ENCODE assay signal across 19 cellular contexts in genomic region chr1:85847356-85847755, GRCh38.
"Had no signal": no experiment of that assay in that cellular context is flagged by ENCODE, and none has a peak within 500 bp of the region (broad histone marks: within the 10 kb centered on the region; RNA-seq: fewer than 3 reads in every experiment).

No MANE protein-coding gene starts in this region.

- H3K4me1 ChIP-seq: gastroesophageal sphincter, left ventricle myocardium inferior, lower lobe of right lung, uterus had no signal

- H3K4me3 ChIP-seq: coronary artery, dorsolateral prefrontal cortex, gastroesophageal sphincter, left ventricle myocardium inferior, lower lobe of right lung, ovary, tibial artery, upper lobe of left lung, uterus had no signal

- H3K9me3 ChIP-seq: gastroesophageal sphincter, left ventricle myocardium inferior, lower lobe of right lung, ovary, tibial artery, upper lobe of left lung, uterus had no signal

- H3K27ac ChIP-seq: coronary artery, dorsolateral prefrontal cortex, gastroesophageal sphincter, left ventricle myocardium inferior, lower lobe of right lung, ovary, tibial artery, upper lobe of left lung, uterus had no signal

- ATAC-seq: gastroesophageal sphincter; left cardiac atrium; lower lobe of right lung; natural killer cell; right cardiac atrium; stimulated activated effector memory CD8-positive, alpha-beta T cell treated with anti-CD3 and anti-CD28 coated beads, Interleukin-12 subunit alpha, Interleukin-12 subunit beta, amount 100 ng/mL, for 72 hours; stimulated activated naive CD8-positive, alpha-beta T cell treated with anti-CD3 and anti-CD28 coated beads, Interleukin-15, Interleukin-2, amounts not matched to agents 100 U/mL and 50 U/mL, for 24 hours had no signal

- H3K36me3 ChIP-seq: gastroesophageal sphincter, left ventricle myocardium inferior, lower lobe of right lung, ovary, tibial artery, upper lobe of left lung, uterus had no signal

- H3K27me3 ChIP-seq: dorsolateral prefrontal cortex, gastroesophageal sphincter, ovary, tibial artery, upper lobe of left lung, uterus had no signal

- DNase-seq: dorsolateral prefrontal cortex; effector CD8-positive, alpha-beta T cell; immature natural killer cell; kidney; left cardiac atrium; left ventricle myocardium inferior; lower lobe of right lung; natural killer cell; ovary; right cardiac atrium; stimulated activated CD4-positive, alpha-beta T cell treated with anti-CD3 and anti-CD28 coated beads, Interleukin-4, amount 100 ng/mL, for 1 hour; stimulated activated CD8-positive, alpha-beta memory T cell treated with anti-CD3 and anti-CD28 coated beads, Interleukin-4, amount 100 ng/mL, for 48 hours; stimulated activated naive CD8-positive, alpha-beta T cell treated with anti-CD3 and anti-CD28 coated beads, Interleukin-15, Interleukin-2, amounts not matched to agents 100 U/mL and 50 U/mL, for 24 hours; tibial artery; upper lobe of left lung; uterus had no signal
